ENCODE assay signal across 31 cellular contexts in the genomic region with DNA sequence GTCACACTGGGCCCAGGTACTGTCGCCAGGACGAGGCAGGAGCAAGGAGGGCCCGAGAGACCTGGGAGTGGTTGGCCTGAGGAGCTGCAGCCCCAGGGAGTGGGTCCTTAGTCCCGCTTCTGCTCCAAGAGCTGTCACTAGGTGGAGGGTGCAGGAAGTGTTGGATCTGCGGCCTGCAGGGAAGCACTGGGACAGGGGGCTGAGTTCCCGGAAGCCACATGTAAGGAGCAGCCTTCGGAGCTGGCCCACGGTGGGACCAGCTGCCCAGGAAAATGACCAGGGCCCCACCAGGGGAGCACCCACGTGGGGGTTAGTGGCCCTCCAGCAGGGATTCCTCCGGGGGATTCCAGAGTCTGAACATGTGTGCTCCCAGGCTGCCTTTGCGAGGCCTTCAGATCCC. TPM values are rescaled to one million over a fixed set of nuclear protein-coding genes. Genes with fewer than 3 reads are reported as not detected.
"Had no signal": no experiment of that assay in that cellular context is flagged by ENCODE, and none has a peak within 500 bp of the region (broad histone marks: within the 10 kb centered on the region; RNA-seq: fewer than 3 reads in every experiment).

No MANE protein-coding gene starts in this region.

- H3K4me3 ChIP-seq: SJCRH30, SK-N-MC had no signal

- H3K27ac ChIP-seq: brain microvascular endothelial cell, SJCRH30, SK-N-MC, WERI-Rb-1 had no signal

- DNase-seq: activated CD4-positive, alpha-beta memory T cell treated with anti-CD3 and anti-CD28 coated beads, Interleukin-2, amount 10 ng/mL, durations not matched to agents 7 days and 5 days; activated CD4-positive, alpha-beta T cell treated with anti-CD3 and anti-CD28 coated beads for 1 hour; activated CD4-positive, alpha-beta T cell treated with anti-CD3 and anti-CD28 coated beads for 48 hours; activated CD4-positive, CD25-positive, alpha-beta regulatory T cell; activated CD8-positive, alpha-beta memory T cell treated with anti-CD3 and anti-CD28 coated beads for 24 hours; activated CD8-positive, alpha-beta memory T cell treated with anti-CD3 and anti-CD28 coated beads, Interleukin-2, amount 10 ng/mL, durations not matched to agents 7 days and 5 days; activated CD8-positive, alpha-beta memory T cell treated with anti-CD3 and anti-CD28 coated beads, Interleukin-2, amount 50 U/mL, for 48 hours; activated effector memory CD4-positive, alpha-beta T cell treated with Interleukin-2 at 50 U/mL for 16 hours; activated naive CD4-positive, alpha-beta T cell treated with anti-CD3 and anti-CD28 coated beads, Interleukin-2, amount 10 ng/mL, durations not matched to agents 7 days and 5 days; activated naive CD8-positive, alpha-beta T cell treated with anti-CD3 and anti-CD28 coated beads, Interleukin-2, amount 50 U/mL, for 24 hours; activated T-cell treated with anti-CD3 and anti-CD28 coated beads, Interleukin-2, amount 50 U/mL, for 48 hours; aorta; brain microvascular endothelial cell; central memory CD4-positive, alpha-beta T cell; NCI-H1105 treated with DMSO at 0.1 percent for 48 hours; NCI-H1436; NCI-H1694; NCI-H1930; NCI-H2081 treated with DMSO at 0.1 percent for 48 hours; NCI-H226; NCI-H446 treated with DMSO at 0.1 percent for 48 hours; NCI-H524; NCI-H69; SHP77; SJCRH30; T1000; WERI-Rb-1 had no signal

- H3K36me3 ChIP-seq: brain microvascular endothelial cell, SJCRH30, WERI-Rb-1 had no signal

- ATAC-seq: activated CD8-positive, alpha-beta memory T cell treated with anti-CD3 and anti-CD28 coated beads, Interleukin-2, amount 10 ng/mL, durations not matched to agents 7 days and 5 days; activated naive CD8-positive, alpha-beta T cell treated with anti-CD3 and anti-CD28 coated beads, Interleukin-2, amount 50 U/mL, for 24 hours; Panc1 had no signal

- H3K9me3 ChIP-seq: SJCRH30 had no signal

- H3K4me1 ChIP-seq: SJCRH30 had no signal

RNA-seq across cellular contexts. Expression of a gene that starts 9.2 kb away (rescaled TPM):
- total RNA-seq: MCF 10A; T-helper 2 cell treated with Interferon-gamma antibody and Interleukin-4, amounts not matched to agents 100 ng/mL and 5 ng/mL, for 36 hours had no signal
